In the genomic region with DNA sequence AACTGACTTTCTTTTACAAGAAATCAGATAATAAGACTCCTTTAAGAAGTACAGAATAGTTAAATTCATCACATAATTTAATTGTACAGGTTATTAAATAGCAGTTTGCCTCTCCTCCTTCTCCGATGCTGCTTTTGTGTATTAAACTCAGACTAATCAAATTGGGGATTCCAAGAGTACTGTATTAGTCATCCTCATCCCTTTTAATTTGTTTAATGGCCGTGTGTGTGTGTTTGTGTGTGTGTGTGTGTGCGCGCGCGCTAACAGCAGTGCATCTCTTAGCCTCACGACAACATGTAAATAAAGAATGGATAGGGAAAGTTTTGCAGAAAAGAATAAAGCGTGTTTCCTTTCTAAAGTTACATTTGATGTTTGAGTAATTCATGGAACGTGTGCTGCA, we compare ENCODE assay signal across 30 cellular contexts.
"Had no signal": no experiment of that assay in that cellular context is flagged by ENCODE, and none has a peak within 500 bp of the region (broad histone marks: within the 10 kb centered on the region; RNA-seq: fewer than 3 reads in every experiment).

No MANE protein-coding gene starts in this region.

- FAIRE-seq: endometrium, endothelial cell of umbilical vein, frontal cortex had no signal

- H3K27ac Mint-ChIP-seq: activated CD4-positive, alpha-beta memory T cell treated with anti-CD3 and anti-CD28 coated beads for 36 hours; activated CD4-positive, alpha-beta T cell treated with anti-CD3 and anti-CD28 coated beads for 36 hours; activated CD4-positive, alpha-beta T cell treated with anti-CD3 and anti-CD28 coated beads, Interleukin-2, amount 10 ng/mL, durations not matched to agents 24 days and 14 days; activated CD8-positive, alpha-beta memory T cell treated with anti-CD3 and anti-CD28 coated beads, Interleukin-2, amount 10 ng/mL, durations not matched to agents 7 days and 5 days; activated CD8-positive, alpha-beta T cell treated with anti-CD3 and anti-CD28 coated beads, Interleukin-2, amount 10 ng/mL, durations not matched to agents 7 days and 5 days; activated naive CD4-positive, alpha-beta T cell treated with anti-CD3 and anti-CD28 coated beads, Interleukin-2, amount 10 ng/mL, durations not matched to agents 7 days and 5 days; activated naive CD4-positive, alpha-beta T cell treated with anti-CD3 and anti-CD28 coated beads, Interleukin-2, amount 50 U/mL, for 72 hours; activated naive CD8-positive, alpha-beta T cell treated with anti-CD3 and anti-CD28 coated beads, Interleukin-2, amount 10 ng/mL, durations not matched to agents 7 days and 5 days; activated T-helper 1 cell treated with anti-CD3 and anti-CD28 coated beads, Interleukin-12 subunit alpha, Interleukin-12 subunit beta, Interleukin-2, Interleukin-4 antibody, amounts not matched to agents 30 ng/mL and 10 ng/mL and 1 ng/mL, durations not matched to agents 14 hours and 24 hours and 36 hours had no signal

- H3K4me3 Mint-ChIP-seq: activated CD4-positive, alpha-beta memory T cell treated with anti-CD3 and anti-CD28 coated beads for 36 hours; activated CD4-positive, alpha-beta T cell treated with anti-CD3 and anti-CD28 coated beads for 36 hours; activated CD4-positive, alpha-beta T cell treated with anti-CD3 and anti-CD28 coated beads, Interleukin-2, amount 10 ng/mL, durations not matched to agents 24 days and 14 days; activated CD8-positive, alpha-beta memory T cell treated with anti-CD3 and anti-CD28 coated beads, Interleukin-2, amount 10 ng/mL, durations not matched to agents 7 days and 5 days; activated CD8-positive, alpha-beta T cell treated with anti-CD3 and anti-CD28 coated beads, Interleukin-2, amount 10 ng/mL, durations not matched to agents 7 days and 5 days; activated naive CD4-positive, alpha-beta T cell treated with anti-CD3 and anti-CD28 coated beads, Interleukin-2, amount 10 ng/mL, durations not matched to agents 7 days and 5 days; activated naive CD8-positive, alpha-beta T cell treated with anti-CD3 and anti-CD28 coated beads, Interleukin-2, amount 10 ng/mL, durations not matched to agents 7 days and 5 days; activated T-helper 1 cell treated with anti-CD3 and anti-CD28 coated beads, Interleukin-12 subunit alpha, Interleukin-12 subunit beta, Interleukin-2, Interleukin-4 antibody, amounts not matched to agents 30 ng/mL and 10 ng/mL and 1 ng/mL, durations not matched to agents 14 hours and 24 hours and 36 hours had no signal

- H3K9me3 ChIP-seq: ascending aorta, body of pancreas, breast epithelium, colonic mucosa, esophagus squamous epithelium had no signal

- H3K9me3 Mint-ChIP-seq: activated CD4-positive, alpha-beta memory T cell treated with anti-CD3 and anti-CD28 coated beads for 36 hours; activated CD4-positive, alpha-beta T cell treated with anti-CD3 and anti-CD28 coated beads, Interleukin-2, amount 10 ng/mL, durations not matched to agents 24 days and 14 days had no signal

- H3K27me3 Mint-ChIP-seq: activated CD4-positive, alpha-beta memory T cell treated with anti-CD3 and anti-CD28 coated beads for 36 hours; activated CD4-positive, alpha-beta T cell treated with anti-CD3 and anti-CD28 coated beads for 36 hours; activated CD4-positive, alpha-beta T cell treated with anti-CD3 and anti-CD28 coated beads, Interleukin-2, amount 10 ng/mL, durations not matched to agents 24 days and 14 days; activated CD8-positive, alpha-beta memory T cell treated with anti-CD3 and anti-CD28 coated beads, Interleukin-2, amount 10 ng/mL, durations not matched to agents 7 days and 5 days; activated naive CD4-positive, alpha-beta T cell treated with anti-CD3 and anti-CD28 coated beads, Interleukin-2, amount 10 ng/mL, durations not matched to agents 7 days and 5 days; activated naive CD8-positive, alpha-beta T cell treated with anti-CD3 and anti-CD28 coated beads, Interleukin-2, amount 10 ng/mL, durations not matched to agents 7 days and 5 days had no signal

- H3K27me3 ChIP-seq: ascending aorta, body of pancreas, cardiac muscle cell, colonic mucosa, esophagus squamous epithelium had no signal

- H3K4me3 ChIP-seq: ascending aorta, body of pancreas, breast epithelium, cardiac muscle cell, colonic mucosa, esophagus squamous epithelium had no signal

- DNase-seq: activated CD4-positive, alpha-beta memory T cell treated with anti-CD3 and anti-CD28 coated beads for 36 hours; activated CD4-positive, alpha-beta T cell treated with anti-CD3 and anti-CD28 coated beads for 36 hours; activated CD4-positive, alpha-beta T cell treated with anti-CD3 and anti-CD28 coated beads, Interleukin-2, amount 10 ng/mL, durations not matched to agents 24 days and 14 days; activated CD4-positive, CD25-positive, alpha-beta regulatory T cell; activated CD4-positive, CD25-positive, alpha-beta regulatory T cell treated with anti-CD3 and anti-CD28 coated beads, Interleukin-2, amount 50 U/mL, for 72 hours; activated CD8-positive, alpha-beta memory T cell treated with anti-CD3 and anti-CD28 coated beads, Interleukin-2, amount 10 ng/mL, durations not matched to agents 7 days and 5 days; activated CD8-positive, alpha-beta memory T cell treated with anti-CD3 and anti-CD28 coated beads, Interleukin-2, amount 50 U/mL, for 4 hours; activated CD8-positive, alpha-beta T cell treated with anti-CD3 and anti-CD28 coated beads, Interleukin-2, amount 10 ng/mL, durations not matched to agents 7 days and 5 days; activated gamma-delta T cell; activated naive CD4-positive, alpha-beta T cell; activated naive CD4-positive, alpha-beta T cell treated with anti-CD3 and anti-CD28 coated beads, Interleukin-2, amount 10 ng/mL, durations not matched to agents 7 days and 5 days; activated naive CD8-positive, alpha-beta T cell treated with anti-CD3 and anti-CD28 coated beads, Interleukin-2, amount 10 ng/mL, durations not matched to agents 7 days and 5 days; activated T-cell treated with anti-CD3 and anti-CD28 coated beads, Interleukin-2, amount 50 U/mL, for 1 hour; activated T-cell treated with anti-CD3 and anti-CD28 coated beads, Interleukin-2, amount 50 U/mL, for 48 hours; body of pancreas; central memory CD4-positive, alpha-beta T cell; cerebellar nuclear complex; colonic mucosa; effector CD8-positive, alpha-beta T cell; esophagus squamous epithelium; T-helper 2 cell had no signal

- ATAC-seq: activated CD4-positive, alpha-beta T cell treated with anti-CD3 and anti-CD28 coated beads for 36 hours; activated CD8-positive, alpha-beta memory T cell treated with anti-CD3 and anti-CD28 coated beads, Interleukin-2, amount 10 ng/mL, durations not matched to agents 7 days and 5 days; activated CD8-positive, alpha-beta T cell treated with anti-CD3 and anti-CD28 coated beads, Interleukin-2, amount 10 ng/mL, durations not matched to agents 7 days and 5 days; activated naive CD4-positive, alpha-beta T cell treated with anti-CD3 and anti-CD28 coated beads, Interleukin-2, amount 50 U/mL, for 72 hours; body of pancreas had no signal

- H3K36me3 ChIP-seq: ascending aorta, breast epithelium, cardiac muscle cell, colonic mucosa, esophagus squamous epithelium had no signal

- H3K36me3 Mint-ChIP-seq: activated CD4-positive, alpha-beta memory T cell treated with anti-CD3 and anti-CD28 coated beads for 36 hours; activated naive CD4-positive, alpha-beta T cell treated with anti-CD3 and anti-CD28 coated beads, Interleukin-2, amount 10 ng/mL, durations not matched to agents 7 days and 5 days; activated naive CD4-positive, alpha-beta T cell treated with anti-CD3 and anti-CD28 coated beads, Interleukin-2, amount 50 U/mL, for 72 hours; activated naive CD8-positive, alpha-beta T cell treated with anti-CD3 and anti-CD28 coated beads, Interleukin-2, amount 10 ng/mL, durations not matched to agents 7 days and 5 days had no signal

- H3K4me1 Mint-ChIP-seq: activated CD4-positive, alpha-beta T cell treated with anti-CD3 and anti-CD28 coated beads for 36 hours; activated CD4-positive, alpha-beta T cell treated with anti-CD3 and anti-CD28 coated beads, Interleukin-2, amount 10 ng/mL, durations not matched to agents 24 days and 14 days; activated CD8-positive, alpha-beta memory T cell treated with anti-CD3 and anti-CD28 coated beads, Interleukin-2, amount 10 ng/mL, durations not matched to agents 7 days and 5 days; activated naive CD4-positive, alpha-beta T cell treated with anti-CD3 and anti-CD28 coated beads, Interleukin-2, amount 10 ng/mL, durations not matched to agents 7 days and 5 days; activated naive CD8-positive, alpha-beta T cell treated with anti-CD3 and anti-CD28 coated beads, Interleukin-2, amount 10 ng/mL, durations not matched to agents 7 days and 5 days had no signal

- H3K4me1 ChIP-seq: ascending aorta, body of pancreas, breast epithelium, colonic mucosa, esophagus squamous epithelium had no signal

- H3K27ac ChIP-seq: ascending aorta, body of pancreas, breast epithelium, cardiac muscle cell, colonic mucosa, epithelial cell of prostate, esophagus squamous epithelium had no signal
